25 cellular contexts compared by ENCODE assay signal in genomic region chr10:8498290-8498689, GRCh38.
"Had no signal": no experiment of that assay in that cellular context is flagged by ENCODE, and none has a peak within 500 bp of the region (broad histone marks: within the 10 kb centered on the region; RNA-seq: fewer than 3 reads in every experiment).

No MANE protein-coding gene starts in this region.

- H3K4me1 Mint-ChIP-seq: immature natural killer cell had no signal

- H3K36me3 ChIP-seq: esophagus muscularis mucosa, gastroesophageal sphincter, heart left ventricle, left ventricle myocardium inferior, lower lobe of right lung had no signal

- H3K27ac Mint-ChIP-seq: effector memory CD8-positive, alpha-beta T cell; endodermal cell; immature natural killer cell; mesothelial cell of epicardium; naive B cell; naive thymus-derived CD8-positive, alpha-beta T cell had no signal

- H3K9me3 Mint-ChIP-seq: effector memory CD8-positive, alpha-beta T cell; endodermal cell; immature natural killer cell; mesothelial cell of epicardium; naive thymus-derived CD8-positive, alpha-beta T cell had no signal

- H3K4me3 Mint-ChIP-seq: effector memory CD8-positive, alpha-beta T cell; endodermal cell; immature natural killer cell; mesothelial cell of epicardium; naive B cell; naive thymus-derived CD8-positive, alpha-beta T cell had no signal

- H3K27me3 ChIP-seq: esophagus muscularis mucosa, gastroesophageal sphincter, heart left ventricle had no signal

- H3K36me3 Mint-ChIP-seq: immature natural killer cell; mesothelial cell of epicardium; naive B cell; naive thymus-derived CD8-positive, alpha-beta T cell had no signal

- H3K27ac ChIP-seq: coronary artery, dorsolateral prefrontal cortex, esophagus muscularis mucosa, gastroesophageal sphincter, heart left ventricle, hepatocyte, left ventricle myocardium inferior, lower lobe of right lung had no signal

- H3K4me3 ChIP-seq: coronary artery, dorsolateral prefrontal cortex, esophagus muscularis mucosa, gastroesophageal sphincter, heart left ventricle, hepatocyte, left ventricle myocardium inferior, lower lobe of right lung, mucosa of descending colon had no signal

- DNase-seq: dermis blood vessel endothelial cell; dorsolateral prefrontal cortex; effector CD8-positive, alpha-beta T cell; effector memory CD8-positive, alpha-beta T cell; endodermal cell; foreskin melanocyte; heart left ventricle; hypothalamus; immature natural killer cell; islet precursor cell; kidney; kidney glomerular epithelial cell; left colon; left ventricle myocardium inferior; lower lobe of right lung; mesenchymal stem cell; mucosa of descending colon; naive B cell; naive thymus-derived CD8-positive, alpha-beta T cell had no signal

- ATAC-seq: effector memory CD8-positive, alpha-beta T cell; gastroesophageal sphincter; heart left ventricle; left colon; left lobe of liver; lower lobe of right lung; mucosa of descending colon; naive thymus-derived CD8-positive, alpha-beta T cell had no signal
